8 cellular contexts compared by ENCODE assay signal in the genomic region with DNA sequence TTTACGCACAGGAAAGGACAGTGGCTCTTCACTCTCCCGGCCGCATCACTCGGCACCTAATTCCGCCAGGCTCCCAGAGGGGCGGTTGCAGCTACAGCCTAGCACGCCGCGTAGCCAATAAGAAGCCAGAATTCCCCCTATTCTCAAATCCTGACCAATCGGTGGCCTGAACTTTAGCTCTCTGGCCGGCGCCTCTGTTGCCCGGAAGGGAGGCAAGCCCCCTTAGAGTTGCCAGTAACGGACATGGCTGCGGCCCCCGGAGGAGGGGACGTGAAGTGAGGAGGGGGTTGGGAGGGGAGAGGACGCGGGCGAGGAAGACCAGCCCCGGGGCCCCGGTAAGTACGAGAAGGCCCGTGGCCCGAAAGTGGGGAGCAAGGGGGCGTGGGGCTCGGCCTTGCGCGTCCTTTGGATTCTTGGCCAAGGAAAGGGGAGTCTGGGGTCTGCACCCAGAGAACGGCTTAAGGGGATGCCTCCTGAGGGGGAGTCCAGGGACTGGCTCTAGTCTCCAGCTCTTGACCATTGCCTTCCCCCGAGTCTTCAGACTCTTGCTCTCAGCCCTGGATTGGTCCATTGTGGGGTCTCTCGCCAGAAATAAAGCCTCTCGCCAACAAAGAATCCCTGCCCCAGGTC. TPM values are rescaled to one million over a fixed set of nuclear protein-coding genes. Genes with fewer than 3 reads are reported as not detected.
DNase-seq lines count a peak whose midpoint lies in the region; ATAC-seq and TF ChIP-seq lines count a peak whose summit lies in the region.

A gene (plus strand): TSS at position 219 of the 630 bp plus-strand sequence. CDS start 15,271 bp downstream, outside the sequence.

- CTCF ChIA-PET in AG04449 (lab: Yijun Ruan, JAX), result interaction anchor here (0.7 to 2.6 kb wide), 12 partner anchors 9 to 351 kb away, joined by 3 to 7 read pairs (median 4); a partner anchor contains a TSS
- CTCF ChIA-PET in WTC11 (lab: Charles Lee), result interaction anchor here (0.8 to 2.6 kb wide), 17 partner anchors 9 to 421 kb away, joined by 3 to 15 read pairs (median 4); a partner anchor contains a TSS

- H3K4me3 ChIP-seq in AG04449 (ENCODE audit: low read depth, low read length) (peak within 1 kb of the TSS; percentile 87), cardiac fibroblast (replicated peaks in 1 of 2; ENCODE audit: low read depth in 2 of 2, low read length in 2 of 2) (peak within 1 kb of the TSS; percentile 76 to 98)

- H3K27me3 Mint-ChIP-seq in WTC11 (ENCODE audit: low read depth), result no peaks in the 10 kb centered on the region
- H3K27me3 Mint-ChIP-seq in immature natural killer cell (ENCODE audit: low read depth in 3 of 3), result peaks cover 2 to 3% (median 3%) of the 10 kb centered on the region in 3 donors

- H3K4me3 Mint-ChIP-seq in WTC11 (peak within 1 kb of the TSS; percentile 86), immature natural killer cell (peak within 1 kb of the TSS; percentile 93 to 97 (median 93))

- POLR2A ChIA-PET in AG04449 (lab: Yijun Ruan, JAX), result interaction anchor here (0.7 to 2.2 kb wide), 7 partner anchors 12 to 168 kb away, joined by 3 to 9 read pairs (median 3); a partner anchor contains a TSS
- POLR2A ChIA-PET in WTC11 (lab: Charles Lee), result interaction anchor here (0.7 to 1.8 kb wide), 6 partner anchors 10 to 167 kb away, joined by 3 to 9 read pairs (median 3); a partner anchor contains a TSS

- no peak for TF ChIP-seq CTCF in AG04449 (IDR thresholded peaks at IDR 0.05; ENCODE audit: insufficient read depth, low read length, missing control alignments)
- no peak for TF ChIP-seq CTCF in WTC11 (IDR thresholded peaks at IDR 0.05)
- no peak for TF ChIP-seq CTCF in cardiac fibroblast (IDR thresholded peaks at IDR 0.05; ENCODE audit: low read depth, low read length)

- H3K36me3 Mint-ChIP-seq in WTC11 (no peaks in the 10 kb centered on the region), immature natural killer cell (no peaks in the 10 kb centered on the region)

- no peaks in the 10 kb centered on the region for H3K9me3 Mint-ChIP-seq in WTC11
- H3K9me3 Mint-ChIP-seq in immature natural killer cell, result no peaks in the 10 kb centered on the region

- peak; percentile 85 for DNase-seq in AG04449 (ENCODE audit: low read depth, low spot score)
- DNase-seq in NCI-H226, result peak; percentile 92
- peak; percentile 95 for DNase-seq in WTC11 (ENCODE audit: low spot score)
- peak; percentile 98 to 99 for DNase-seq in cardiac fibroblast (ENCODE audit: low read depth in 2 of 2)
- DNase-seq in immature natural killer cell, result peak; percentile 92 to 94 (median 92)
- DNase-seq in smooth muscle cell of the brain vasculature (ENCODE audit: low read depth, low spot score), result peak; percentile 96

- H3K4me1 Mint-ChIP-seq in WTC11 (peaks cover 16% of the 10 kb centered on the region), immature natural killer cell (peaks cover 49 to 58% of the 10 kb centered on the region in 2 donors)

- ATAC-seq in GM18907 (IDR thresholded peaks at IDR 0.05; ENCODE audit: unreplicated experiment), result peak; percentile 86
- ATAC-seq in HG03159 (IDR thresholded peaks at IDR 0.05; ENCODE audit: unreplicated experiment), result peak; percentile 95
- ATAC-seq in WTC11, result peak; percentile 91

- H3K27ac Mint-ChIP-seq in WTC11, result peak within 1 kb of the TSS; percentile 96
- peak within 1 kb of the TSS; percentile 90 to 98 (median 98) for H3K27ac Mint-ChIP-seq in immature natural killer cell

TF ChIP-seq in WTC11, 78 proteins besides CTCF, POLR2A, EP300 and RAD21 (continues in another document):
- TF ChIP-seq, protein P1, sequence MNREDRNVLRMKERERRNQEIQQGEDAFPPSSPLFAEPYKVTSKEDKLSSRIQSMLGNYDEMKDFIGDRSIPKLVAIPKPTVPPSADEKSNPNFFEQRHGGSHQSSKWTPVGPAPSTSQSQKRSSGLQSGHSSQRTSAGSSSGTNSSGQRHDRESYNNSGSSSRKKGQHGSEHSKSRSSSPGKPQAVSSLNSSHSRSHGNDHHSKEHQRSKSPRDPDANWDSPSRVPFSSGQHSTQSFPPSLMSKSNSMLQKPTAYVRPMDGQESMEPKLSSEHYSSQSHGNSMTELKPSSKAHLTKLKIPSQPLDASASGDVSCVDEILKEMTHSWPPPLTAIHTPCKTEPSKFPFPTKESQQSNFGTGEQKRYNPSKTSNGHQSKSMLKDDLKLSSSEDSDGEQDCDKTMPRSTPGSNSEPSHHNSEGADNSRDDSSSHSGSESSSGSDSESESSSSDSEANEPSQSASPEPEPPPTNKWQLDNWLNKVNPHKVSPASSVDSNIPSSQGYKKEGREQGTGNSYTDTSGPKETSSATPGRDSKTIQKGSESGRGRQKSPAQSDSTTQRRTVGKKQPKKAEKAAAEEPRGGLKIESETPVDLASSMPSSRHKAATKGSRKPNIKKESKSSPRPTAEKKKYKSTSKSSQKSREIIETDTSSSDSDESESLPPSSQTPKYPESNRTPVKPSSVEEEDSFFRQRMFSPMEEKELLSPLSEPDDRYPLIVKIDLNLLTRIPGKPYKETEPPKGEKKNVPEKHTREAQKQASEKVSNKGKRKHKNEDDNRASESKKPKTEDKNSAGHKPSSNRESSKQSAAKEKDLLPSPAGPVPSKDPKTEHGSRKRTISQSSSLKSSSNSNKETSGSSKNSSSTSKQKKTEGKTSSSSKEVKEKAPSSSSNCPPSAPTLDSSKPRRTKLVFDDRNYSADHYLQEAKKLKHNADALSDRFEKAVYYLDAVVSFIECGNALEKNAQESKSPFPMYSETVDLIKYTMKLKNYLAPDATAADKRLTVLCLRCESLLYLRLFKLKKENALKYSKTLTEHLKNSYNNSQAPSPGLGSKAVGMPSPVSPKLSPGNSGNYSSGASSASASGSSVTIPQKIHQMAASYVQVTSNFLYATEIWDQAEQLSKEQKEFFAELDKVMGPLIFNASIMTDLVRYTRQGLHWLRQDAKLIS (CRISPR knock-in tag; IDR thresholded peaks at IDR 0.05; ENCODE audit: borderline replicate concordance), result no peak
- no peak for TF ChIP-seq NR2C2 (CRISPR knock-in tag; IDR thresholded peaks at IDR 0.05)
- TF ChIP-seq SMAD3 (CRISPR knock-in tag; IDR thresholded peaks at IDR 0.05; ENCODE audit: borderline replicate concordance), result 0 out of 2 replicates have a peak, but pooled peaks have one; percentile 70
- peak; percentile 91 for TF ChIP-seq SP1 (CRISPR knock-in tag; conservative IDR thresholded peaks at IDR 0.05)
- TF ChIP-seq, protein P2, sequence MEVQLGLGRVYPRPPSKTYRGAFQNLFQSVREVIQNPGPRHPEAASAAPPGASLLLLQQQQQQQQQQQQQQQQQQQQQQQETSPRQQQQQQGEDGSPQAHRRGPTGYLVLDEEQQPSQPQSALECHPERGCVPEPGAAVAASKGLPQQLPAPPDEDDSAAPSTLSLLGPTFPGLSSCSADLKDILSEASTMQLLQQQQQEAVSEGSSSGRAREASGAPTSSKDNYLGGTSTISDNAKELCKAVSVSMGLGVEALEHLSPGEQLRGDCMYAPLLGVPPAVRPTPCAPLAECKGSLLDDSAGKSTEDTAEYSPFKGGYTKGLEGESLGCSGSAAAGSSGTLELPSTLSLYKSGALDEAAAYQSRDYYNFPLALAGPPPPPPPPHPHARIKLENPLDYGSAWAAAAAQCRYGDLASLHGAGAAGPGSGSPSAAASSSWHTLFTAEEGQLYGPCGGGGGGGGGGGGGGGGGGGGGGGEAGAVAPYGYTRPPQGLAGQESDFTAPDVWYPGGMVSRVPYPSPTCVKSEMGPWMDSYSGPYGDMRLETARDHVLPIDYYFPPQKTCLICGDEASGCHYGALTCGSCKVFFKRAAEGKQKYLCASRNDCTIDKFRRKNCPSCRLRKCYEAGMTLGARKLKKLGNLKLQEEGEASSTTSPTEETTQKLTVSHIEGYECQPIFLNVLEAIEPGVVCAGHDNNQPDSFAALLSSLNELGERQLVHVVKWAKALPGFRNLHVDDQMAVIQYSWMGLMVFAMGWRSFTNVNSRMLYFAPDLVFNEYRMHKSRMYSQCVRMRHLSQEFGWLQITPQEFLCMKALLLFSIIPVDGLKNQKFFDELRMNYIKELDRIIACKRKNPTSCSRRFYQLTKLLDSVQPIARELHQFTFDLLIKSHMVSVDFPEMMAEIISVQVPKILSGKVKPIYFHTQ (CRISPR knock-in tag; IDR thresholded peaks at IDR 0.05), result no peak
- TF ChIP-seq SOX15 (CRISPR knock-in tag; IDR thresholded peaks at IDR 0.05), result no peak
- no peak for TF ChIP-seq ETV6 (CRISPR knock-in tag; IDR thresholded peaks at IDR 0.05)
- TF ChIP-seq, protein P3, sequence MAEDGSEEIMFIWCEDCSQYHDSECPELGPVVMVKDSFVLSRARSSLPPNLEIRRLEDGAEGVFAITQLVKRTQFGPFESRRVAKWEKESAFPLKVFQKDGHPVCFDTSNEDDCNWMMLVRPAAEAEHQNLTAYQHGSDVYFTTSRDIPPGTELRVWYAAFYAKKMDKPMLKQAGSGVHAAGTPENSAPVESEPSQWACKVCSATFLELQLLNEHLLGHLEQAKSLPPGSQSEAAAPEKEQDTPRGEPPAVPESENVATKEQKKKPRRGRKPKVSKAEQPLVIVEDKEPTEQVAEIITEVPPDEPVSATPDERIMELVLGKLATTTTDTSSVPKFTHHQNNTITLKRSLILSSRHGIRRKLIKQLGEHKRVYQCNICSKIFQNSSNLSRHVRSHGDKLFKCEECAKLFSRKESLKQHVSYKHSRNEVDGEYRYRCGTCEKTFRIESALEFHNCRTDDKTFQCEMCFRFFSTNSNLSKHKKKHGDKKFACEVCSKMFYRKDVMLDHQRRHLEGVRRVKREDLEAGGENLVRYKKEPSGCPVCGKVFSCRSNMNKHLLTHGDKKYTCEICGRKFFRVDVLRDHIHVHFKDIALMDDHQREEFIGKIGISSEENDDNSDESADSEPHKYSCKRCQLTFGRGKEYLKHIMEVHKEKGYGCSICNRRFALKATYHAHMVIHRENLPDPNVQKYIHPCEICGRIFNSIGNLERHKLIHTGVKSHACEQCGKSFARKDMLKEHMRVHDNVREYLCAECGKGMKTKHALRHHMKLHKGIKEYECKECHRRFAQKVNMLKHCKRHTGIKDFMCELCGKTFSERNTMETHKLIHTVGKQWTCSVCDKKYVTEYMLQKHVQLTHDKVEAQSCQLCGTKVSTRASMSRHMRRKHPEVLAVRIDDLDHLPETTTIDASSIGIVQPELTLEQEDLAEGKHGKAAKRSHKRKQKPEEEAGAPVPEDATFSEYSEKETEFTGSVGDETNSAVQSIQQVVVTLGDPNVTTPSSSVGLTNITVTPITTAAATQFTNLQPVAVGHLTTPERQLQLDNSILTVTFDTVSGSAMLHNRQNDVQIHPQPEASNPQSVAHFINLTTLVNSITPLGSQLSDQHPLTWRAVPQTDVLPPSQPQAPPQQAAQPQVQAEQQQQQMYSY (CRISPR knock-in tag; IDR thresholded peaks at IDR 0.05), result peak; percentile 40; the same call in 1 of the 2 replicates

RNA-seq across cellular contexts. Expression of the gene that starts here (rescaled TPM):
- 64.7 to 76.9 TPM (median 68.6 TPM) in 3 replicates for total RNA-seq in WTC11 (2021)
- polyA plus RNA-seq in immature natural killer cell, result 10 to 100 TPM in 1 of 3 donors, 1 to 10 TPM in 2; 3.2 to 21.9 (median 9.3) TPM

Comparison
In these comparisons a context has a peak if more than half of its experiments do, and no peak if none do; other contexts are left out.
1. Peak in every context shown above with its lines: DNase-seq, ATAC-seq and H3K4me3 ChIP-seq.